Comparison of ENCODE assay signal across 26 cellular contexts in genomic region chr4:176671532-176671931, GRCh38.
A peak's percentile ranks its signal among the peaks of the same experiment; 100 is the strongest.
DNase-seq lines count a peak whose midpoint lies in the region; ATAC-seq and TF ChIP-seq lines count a peak whose summit lies in the region.
"Had no signal": no experiment of that assay in that cellular context is flagged by ENCODE, and none has a peak within 500 bp of the region (broad histone marks: within the 10 kb centered on the region; RNA-seq: fewer than 3 reads in every experiment).

No MANE protein-coding gene starts in this region.

- intact Hi-C loops in heart left ventricle (cut with DNase I) = no loop called here

- peak; percentile 76 to 89 for DNase-seq in NOMO-1 (lab: John Stamatoyannopoulos, UW; ENCODE audit: unreplicated experiment in 2 of 2)
- no peak for DNase-seq in SK-N-SH
- DNase-seq in heart left ventricle = peak in 3 of 5 donors; percentile 14 to 49 (median 42)
- DNase-seq in thoracic aorta (ENCODE audit: low spot score) = no peak
- no peak for DNase-seq in NCI-H345 treated with DMSO at 0.1 percent for 48 hours (lab: John Stamatoyannopoulos, UW; ENCODE audit: unreplicated experiment)
- DNase-seq in HuH-7.5 (ENCODE audit: low spot score) = no peak
- DNase-seq: activated CD4-positive, alpha-beta T cell treated with anti-CD3 and anti-CD28 coated beads for 36 hours; activated naive CD8-positive, alpha-beta T cell treated with anti-CD3 and anti-CD28 coated beads for 36 hours; CD8-positive, alpha-beta T cell; DMS153; effector CD8-positive, alpha-beta T cell; erythroblast; Karpas-422; kidney glomerular epithelial cell; mesenchymal stem cell; naive B cell; NCI-H1092 treated with DMSO at 0.1 percent for 48 hours; NCI-H2081; NCI-H446 treated with DMSO at 0.1 percent for 48 hours; nucleus accumbens; spleen; stimulated activated CD4-positive, alpha-beta T cell treated with anti-CD3 and anti-CD28 coated beads, Interleukin-4, amount 100 ng/mL, for 1 hour; stimulated activated naive CD8-positive, alpha-beta T cell treated with anti-CD3 and anti-CD28 coated beads, Interleukin-15, Interleukin-2, amounts not matched to agents 100 U/mL and 50 U/mL, for 24 hours; thyroid gland had no signal

- H3K9me3 ChIP-seq in SK-N-SH (no peaks in the 10 kb centered on the region), heart left ventricle (no peaks in the 10 kb centered on the region), thoracic aorta (no peaks in the 10 kb centered on the region), gastroesophageal sphincter (no peaks in the 10 kb centered on the region)
- H3K9me3 ChIP-seq: spleen, thyroid gland had no signal

- no peak for TF ChIP-seq POLR2A in heart left ventricle (IDR thresholded peaks at IDR 0.05)
- TF ChIP-seq POLR2A in gastroesophageal sphincter (IDR thresholded peaks at IDR 0.05) = no peak

- H3K4me2 ChIP-seq in SK-N-SH = peak overlapping the region; percentile 34; the same call in 1 of the 2 replicates

- WGBS in SK-N-SH (ENCODE audit: low lambda C conversion rate) = 37% methylated on average over 9 of the region's 9 CpGs
- 28 to 42% (median 32%) methylated on average over 9 of the region's 9 CpGs for WGBS in heart left ventricle, 4 donors
- WGBS in gastroesophageal sphincter (ENCODE audit: low coverage in 1 of 2), 2 donors = 35 to 93% methylated on average over 9 of the region's 9 CpGs

- H3F3A ChIP-seq in SK-N-SH (replicated peaks; ENCODE audit: insufficient read depth) = peaks cover 85% of the 10 kb centered on the region

- H2AFZ ChIP-seq in SK-N-SH (ENCODE audit: low read depth) = no peak overlapping the region

- H3K79me2 ChIP-seq in SK-N-SH (ENCODE audit: insufficient read depth) = peaks cover 6% of the 10 kb centered on the region; the same call in 1 of the 2 replicates

- peak overlapping the region in 1 of 2 experiments; percentile 46; a peak in 2 of 4 replicates for H3K27ac ChIP-seq in SK-N-SH (ENCODE audit: low read depth in 2 of 2, low read length in 1 of 2)
- H3K27ac ChIP-seq in heart left ventricle = peak overlapping the region in 4 of 12 donors; percentile 33 to 47 (median 41)
- peak overlapping the region in 1 of 2 donors; percentile 49 for H3K27ac ChIP-seq in thoracic aorta
- H3K27ac ChIP-seq in gastroesophageal sphincter = no peak overlapping the region
- H3K27ac ChIP-seq: RWPE1, spleen, thyroid gland had no signal

- H3K4me1 ChIP-seq in SK-N-SH (ENCODE audit: control insufficient read depth in 1 of 2, insufficient read depth in 2 of 2, low read depth in 1 of 2, low read length in 1 of 2) = peaks cover under 1 to 6% of the 10 kb centered on the region in 2 experiments; a peak in 2 of 4 replicates
- H3K4me1 ChIP-seq in heart left ventricle = peaks cover 0 to 10% (median 1%) of the 10 kb centered on the region in 12 donors
- peaks cover 0 to 3% of the 10 kb centered on the region in 2 donors for H3K4me1 ChIP-seq in thoracic aorta (ENCODE audit: control insufficient read depth in 1 of 2, low read depth in 2 of 2)
- H3K4me1 ChIP-seq in gastroesophageal sphincter = peaks cover 0 to 1% (median 0%) of the 10 kb centered on the region in 3 donors
- H3K4me1 ChIP-seq: spleen, thyroid gland had no signal

- H3K27me3 ChIP-seq in SK-N-SH (ENCODE audit: insufficient read depth) (no peaks in the 10 kb centered on the region), heart left ventricle (no peaks in the 10 kb centered on the region), thoracic aorta (replicated peaks; ENCODE audit: insufficient read depth) (no peaks in the 10 kb centered on the region), gastroesophageal sphincter (no peaks in the 10 kb centered on the region)
- H3K27me3 ChIP-seq: spleen, thyroid gland had no signal

- H3K9me2 ChIP-seq in SK-N-SH = no peaks in the 10 kb centered on the region

- H3K4me3 ChIP-seq in SK-N-SH (ENCODE audit: low read depth in 2 of 2, low read length in 1 of 2) = no peak overlapping the region
- H3K4me3 ChIP-seq in heart left ventricle = peak overlapping the region in 3 of 12 donors; percentile 3 to 16 (median 14)
- no peak overlapping the region for H3K4me3 ChIP-seq in thoracic aorta
- H3K4me3 ChIP-seq in gastroesophageal sphincter = no peak overlapping the region
- H3K4me3 ChIP-seq: spleen, thyroid gland had no signal

- no peaks in the 10 kb centered on the region for H4K20me1 ChIP-seq in SK-N-SH (ENCODE audit: insufficient read depth)

- TF ChIP-seq EP300 in SK-N-SH (IDR thresholded peaks at IDR 0.05; ENCODE audit: borderline replicate concordance in 1 of 2, low read depth in 1 of 2, low read length in 1 of 2) (no peak), gastroesophageal sphincter (IDR thresholded peaks at IDR 0.05) (no peak)

- TF ChIP-seq RAD21 in SK-N-SH (IDR thresholded peaks at IDR 0.05; ENCODE audit: low read length) = no peak

- POLR2A ChIA-PET in SK-N-SH (lab: Yijun Ruan, JAX) = no interaction called here

- peak; percentile 67 to 92 (median 84) for ATAC-seq in heart left ventricle
- peak; percentile 52 for ATAC-seq in thoracic aorta (ENCODE audit: insufficient number of reproducible peaks, low FRiP score, low read depth)
- ATAC-seq in gastroesophageal sphincter = no peak
- ATAC-seq: activated CD4-positive, alpha-beta T cell treated with anti-CD3 and anti-CD28 coated beads for 36 hours; CD8-positive, alpha-beta T cell; stimulated activated naive CD8-positive, alpha-beta T cell treated with anti-CD3 and anti-CD28 coated beads, Interleukin-15, Interleukin-2, amounts not matched to agents 100 U/mL and 50 U/mL, for 24 hours had no signal

- no peak overlapping the region for H3K9ac ChIP-seq in SK-N-SH

- TF ChIP-seq CTCF in SK-N-SH (IDR thresholded peaks at IDR 0.05) (no peak), heart left ventricle (IDR thresholded peaks at IDR 0.05) (no peak), thoracic aorta (IDR thresholded peaks at IDR 0.05) (no peak), gastroesophageal sphincter (IDR thresholded peaks at IDR 0.05) (no peak)

- H3K36me3 ChIP-seq in SK-N-SH (replicated peaks in 1 of 2; ENCODE audit: control insufficient read depth in 1 of 2, insufficient read depth in 2 of 2, low read length in 1 of 2) = peaks cover under 1 to 67% of the 10 kb centered on the region in 2 experiments
- H3K36me3 ChIP-seq in heart left ventricle = no peaks in the 10 kb centered on the region
- no peaks in the 10 kb centered on the region for H3K36me3 ChIP-seq in thoracic aorta
- H3K36me3 ChIP-seq in gastroesophageal sphincter = no peaks in the 10 kb centered on the region
- H3K36me3 ChIP-seq: spleen, thyroid gland had no signal

- CTCF ChIA-PET in SK-N-SH (lab: Yijun Ruan, JAX) = no interaction called here

TF ChIP-seq in SK-N-SH, 30 proteins besides CTCF, POLR2A, EP300 and RAD21:
- no peak for TF ChIP-seq ELF1 (IDR thresholded peaks at IDR 0.05)

Comparison
In these comparisons a context has a peak if more than half of its experiments do, and no peak if none do; other contexts are left out.
1. DNase-seq: peak in NOMO-1 (2 of 2) and heart left ventricle (3 of 5); none in SK-N-SH (single experiment), thoracic aorta (single experiment), NCI-H345 treated with DMSO at 0.1 percent for 48 hours (single experiment) and HuH-7.5 (single experiment).